ENCODE assay signal across 15 cellular contexts in the genomic region with DNA sequence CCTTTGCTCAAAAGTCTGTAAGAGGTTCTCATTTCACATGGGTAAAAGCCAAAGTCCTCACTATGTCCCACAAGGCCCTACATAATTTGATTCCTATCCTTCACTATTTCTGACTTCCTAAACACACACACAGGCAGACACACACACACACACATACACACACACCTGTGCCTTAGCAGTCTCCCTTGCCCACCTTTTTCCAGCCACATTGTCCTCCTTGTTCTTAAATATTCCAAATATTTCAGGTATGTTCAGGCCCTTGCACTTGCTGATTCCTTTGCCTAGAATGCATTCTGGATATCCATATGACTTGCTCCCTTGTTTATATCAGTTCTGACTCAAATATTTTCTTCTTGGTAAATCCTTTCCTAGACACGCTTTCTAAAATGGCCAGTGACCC. TPM values are rescaled to one million over a fixed set of nuclear protein-coding genes. Genes with fewer than 3 reads are reported as not detected.
"Had no signal": no experiment of that assay in that cellular context is flagged by ENCODE, and none has a peak within 500 bp of the region (broad histone marks: within the 10 kb centered on the region; RNA-seq: fewer than 3 reads in every experiment).

No MANE protein-coding gene starts in this region.

- H3K27me3 ChIP-seq: colonic mucosa, neural progenitor cell, ovary had no signal

- ATAC-seq: left ventricle myocardium superior; stimulated activated naive CD8-positive, alpha-beta T cell treated with anti-CD3 and anti-CD28 coated beads, Interleukin-15, Interleukin-2, amounts not matched to agents 100 U/mL and 50 U/mL, for 24 hours; T-helper 17 cell had no signal

- H3K9me3 ChIP-seq: colonic mucosa, ovary, thoracic aorta had no signal

- H2AFZ ChIP-seq: neural progenitor cell had no signal

- H3K27ac ChIP-seq: colonic mucosa, neural progenitor cell, ovary, thoracic aorta had no signal

- H3K4me3 ChIP-seq: colonic mucosa, neural progenitor cell, ovary, thoracic aorta had no signal

- H3K4me1 ChIP-seq: colonic mucosa, neural progenitor cell had no signal

- H3K36me3 ChIP-seq: colonic mucosa, neural progenitor cell, ovary, thoracic aorta had no signal

- H3K9ac ChIP-seq: neural progenitor cell had no signal

- DNase-seq: activated B cell treated with CpG ODN at 0.5 μM for 24 hours; activated CD4-positive, alpha-beta T cell treated with anti-CD3 and anti-CD28 coated beads, Interleukin-2, amount 10 ng/mL, durations not matched to agents 24 days and 14 days; activated naive CD4-positive, alpha-beta T cell treated with anti-CD3 and anti-CD28 coated beads for 36 hours; caudate nucleus; colonic mucosa; hypothalamus; left ventricle myocardium superior; ovary; retina; stimulated activated CD4-positive, alpha-beta T cell treated with anti-CD3 and anti-CD28 coated beads, Interleukin-4, amount 100 ng/mL, for 1 hour; stimulated activated CD8-positive, alpha-beta memory T cell treated with anti-CD3 and anti-CD28 coated beads, Interleukin-4, amount 100 ng/mL, for 48 hours; stimulated activated naive CD8-positive, alpha-beta T cell treated with anti-CD3 and anti-CD28 coated beads, Interleukin-15, Interleukin-2, amounts not matched to agents 100 U/mL and 50 U/mL, for 24 hours; T-helper 17 cell had no signal

- H3K4me2 ChIP-seq: neural progenitor cell had no signal

RNA-seq across cellular contexts. Expression of gene NTNG1, which starts 54.6 kb away (rescaled TPM):
- total RNA-seq: activated CD4-positive, alpha-beta T cell treated with anti-CD3 and anti-CD28 coated beads, Interleukin-2, amount 10 ng/mL, durations not matched to agents 24 days and 14 days; activated naive CD4-positive, alpha-beta T cell treated with anti-CD3 and anti-CD28 coated beads for 36 hours; T-helper 17 cell had no signal
